ENCODE assay signal across 21 cellular contexts in genomic region chr1:188904201-188904600, GRCh38.
DNase-seq lines count a peak whose midpoint lies in the region; ATAC-seq, FAIRE-seq and TF ChIP-seq lines count a peak whose summit lies in the region.
"Had no signal": no experiment of that assay in that cellular context is flagged by ENCODE, and none has a peak within 500 bp of the region (broad histone marks: within the 10 kb centered on the region; RNA-seq: fewer than 3 reads in every experiment).

No MANE protein-coding gene starts in this region.

- WGBS in H1 (ENCODE audit: extremely low coverage in 1 of 2, insufficient coverage in 1 of 2, insufficient read length in 1 of 2, insufficient replicate concordance in 2 of 2, low coverage in 1 of 2, low lambda C conversion rate in 2 of 2, missing lambda C conversion rate in 1 of 2), 2 experiments: 96% methylated on average over 2 of the region's 2 CpGs; no CpG with 5 or more reads in 1 of the 2 experiments
- WGBS in trophoblast cell (ENCODE audit: extremely low coverage, insufficient coverage, insufficient read length): no CpG with 5 or more reads among the region's 2 CpGs

- no peak overlapping the region for H3K14ac ChIP-seq in H1 (ENCODE audit: insufficient read length)
- H3K14ac ChIP-seq in trophoblast cell (ENCODE audit: low read length): no peak overlapping the region

- H3K18ac ChIP-seq in H1 (ENCODE audit: extremely low read depth, low read length): no peak overlapping the region
- no peak overlapping the region for H3K18ac ChIP-seq in trophoblast cell (ENCODE audit: low read length)

- no peaks in the 10 kb centered on the region for H4K20me1 ChIP-seq in H1 (replicated peaks in 1 of 2; ENCODE audit: control insufficient read depth in 1 of 2, insufficient read depth in 2 of 2, low read length in 2 of 2)

- POLR2A ChIA-PET in H1 (lab: Charles Lee; ENCODE audit: partially characterized antibody): no interaction called here

- H2BK120ac ChIP-seq in H1 (replicated peaks; ENCODE audit: low read depth, low read length) (no peak overlapping the region), trophoblast cell (ENCODE audit: insufficient read depth, low read length, poor library complexity) (no peak overlapping the region)

- no peak overlapping the region for H4K91ac ChIP-seq in H1 (replicated peaks; ENCODE audit: insufficient read length, low read length)
- no peak overlapping the region for H4K91ac ChIP-seq in trophoblast cell (ENCODE audit: low read depth, low read length)

- DNase-seq in H54 (ENCODE audit: insufficient read length, low spot score) (no peak), RCC 7860 (ENCODE audit: low spot score) (peak; percentile 40), H1 (ENCODE audit: low read depth in 1 of 2, low spot score in 2 of 2) (no peak), trophoblast cell (peak; percentile 56 to 82), epidermal melanocyte (ENCODE audit: insufficient read length, low spot score) (no peak)
- no peak for DNase-seq in effector CD4-positive, alpha-beta T cell
- DNase-seq: activated CD4-positive, alpha-beta T cell treated with anti-CD3 and anti-CD28 coated beads, Interleukin-2, amount 50 U/mL, for 1 hour; activated CD8-positive, alpha-beta memory T cell treated with anti-CD3 and anti-CD28 coated beads, Interleukin-2, amount 50 U/mL, for 4 hours; activated effector memory CD4-positive, alpha-beta T cell treated with anti-CD3 and anti-CD28 coated beads, Interleukin-2, amount 50 U/mL, for 16 hours; adrenal gland; effector CD8-positive, alpha-beta T cell; lower lobe of right lung; MM.1S; NCI-H345; ovary; sigmoid colon; stimulated activated CD4-positive, alpha-beta T cell treated with anti-CD3 and anti-CD28 coated beads, Interleukin-1b, Interleukin-23, amount 100 ng/mL, for 48 hours; stimulated activated naive CD8-positive, alpha-beta T cell treated with anti-CD3 and anti-CD28 coated beads, Interleukin-15, Interleukin-2, amounts not matched to agents 100 U/mL and 50 U/mL, for 24 hours; SW 1271; tibial artery had no signal

- H3K4me2 ChIP-seq in H1 (ENCODE audit: insufficient read depth in 1 of 2, low read depth in 2 of 2, low read length in 2 of 2) (no peak overlapping the region), trophoblast cell (ENCODE audit: low read length) (no peak overlapping the region)

- no peak overlapping the region for H2BK20ac ChIP-seq in H1 (ENCODE audit: low read length)

- no peak for ATAC-seq in HG03460 (IDR thresholded peaks at IDR 0.05; ENCODE audit: unreplicated experiment)
- ATAC-seq: lower lobe of right lung; stimulated activated naive CD8-positive, alpha-beta T cell treated with anti-CD3 and anti-CD28 coated beads, Interleukin-15, Interleukin-2, amounts not matched to agents 100 U/mL and 50 U/mL, for 24 hours had no signal

- H3K9me3 ChIP-seq in H1 (ENCODE audit: insufficient read depth in 2 of 2, low read depth in 1 of 2, low read length in 1 of 2) (no peaks in the 10 kb centered on the region), trophoblast cell (ENCODE audit: insufficient read depth, low read depth, low read length) (no peaks in the 10 kb centered on the region)
- H3K9me3 ChIP-seq: adrenal gland, lower lobe of right lung, ovary, sigmoid colon, tibial artery had no signal

- H3K79me1 ChIP-seq in H1 (ENCODE audit: low read depth, low read length) (no peaks in the 10 kb centered on the region), trophoblast cell (ENCODE audit: low read length) (no peaks in the 10 kb centered on the region)

- H3K79me2 ChIP-seq in H1 (ENCODE audit: control insufficient read depth in 1 of 2, insufficient read depth in 2 of 2, low read length in 2 of 2) (no peaks in the 10 kb centered on the region), trophoblast cell (ENCODE audit: control insufficient read depth, insufficient read depth, low read length, poor library complexity) (no peaks in the 10 kb centered on the region)

- no peak for TF ChIP-seq RAD21 in H1 (IDR thresholded peaks at IDR 0.05 in 1 of 2, conservative IDR thresholded peaks at IDR 0.05 in 1 of 2; ENCODE audit: low read depth in 2 of 2, low read length in 2 of 2)

- TF ChIP-seq CTCF in H1 (IDR thresholded peaks at IDR 0.05; ENCODE audit: control extremely low read depth in 1 of 3, insufficient read depth in 1 of 3, low read depth in 1 of 3, low read length in 3 of 3): no peak

- H3K27ac ChIP-seq in H1 (ENCODE audit: low read depth, low read length): no peak overlapping the region
- H3K27ac ChIP-seq in trophoblast cell (ENCODE audit: low read depth, low read length): no peak overlapping the region
- H3K27ac ChIP-seq: lower lobe of right lung, ovary, sigmoid colon, tibial artery had no signal

- H3K27me3 ChIP-seq in H1 (replicated peaks in 1 of 4; ENCODE audit: control insufficient read depth in 3 of 4, extremely low read depth in 1 of 4, insufficient read depth in 3 of 4, low read length in 3 of 4): no peaks in the 10 kb centered on the region
- H3K27me3 ChIP-seq in trophoblast cell (ENCODE audit: insufficient read depth, low read length): no peaks in the 10 kb centered on the region
- H3K27me3 ChIP-seq: adrenal gland, ovary, sigmoid colon, tibial artery had no signal

- H3K23ac ChIP-seq in H1 (ENCODE audit: insufficient read length): no peak overlapping the region
- H3K23ac ChIP-seq in trophoblast cell (ENCODE audit: low read length): no peak overlapping the region

- no peak overlapping the region for H4K5ac ChIP-seq in H1 (ENCODE audit: insufficient read length, low read depth, low read length)

- H2AFZ ChIP-seq in H1 (ENCODE audit: low read length): peak overlapping the region; percentile 94
- H2AFZ ChIP-seq in trophoblast cell (ENCODE audit: insufficient read depth, low read length, poor library complexity): no peak overlapping the region

- H2BK12ac ChIP-seq in H1 (ENCODE audit: low read depth, low read length) (no peak overlapping the region), trophoblast cell (ENCODE audit: low read length) (no peak overlapping the region)

- H2AK5ac ChIP-seq in H1 (ENCODE audit: low read depth, low read length): no peak overlapping the region
- H2AK5ac ChIP-seq in trophoblast cell (ENCODE audit: low read length): no peak overlapping the region

- H3K4me3 ChIP-seq in H1 (ENCODE audit: extremely low read depth in 1 of 4, insufficient read depth in 2 of 4, low read depth in 3 of 4, low read length in 4 of 4) (no peak overlapping the region), trophoblast cell (ENCODE audit: low read depth, low read length) (no peak overlapping the region)
- H3K4me3 ChIP-seq: adrenal gland, lower lobe of right lung, ovary, sigmoid colon, tibial artery had no signal

- H3K23me2 ChIP-seq in H1 (ENCODE audit: low read depth, low read length): no peaks in the 10 kb centered on the region

- H3K4ac ChIP-seq in H1 (replicated peaks; ENCODE audit: insufficient read length, low read depth, low read length) (no peak overlapping the region), trophoblast cell (ENCODE audit: low read depth, low read length) (no peak overlapping the region)

- H3K9ac ChIP-seq in H1 (replicated peaks in 1 of 4; ENCODE audit: extremely low read depth in 1 of 4, low read depth in 3 of 4, low read length in 3 of 4): no peak overlapping the region
- H3K9ac ChIP-seq in trophoblast cell (ENCODE audit: low read length): no peak overlapping the region

- CTCF ChIA-PET in H1 (lab: Charles Lee; ENCODE audit: partially characterized antibody): no interaction called here

- H3K36me3 ChIP-seq in H1 (ENCODE audit: control insufficient read depth in 2 of 4, insufficient read depth in 4 of 4, low read length in 3 of 4): no peaks in the 10 kb centered on the region
- H3K36me3 ChIP-seq in trophoblast cell (ENCODE audit: control insufficient read depth in 1 of 2, insufficient read depth in 2 of 2, low read length in 2 of 2): no peaks in the 10 kb centered on the region
- H3K36me3 ChIP-seq: adrenal gland, lower lobe of right lung, ovary, sigmoid colon, tibial artery had no signal

- no peak overlapping the region for H3K56ac ChIP-seq in H1 (replicated peaks; ENCODE audit: insufficient read length, low read depth, low read length)

- TF ChIP-seq EP300 in H1 (IDR thresholded peaks at IDR 0.05; ENCODE audit: borderline replicate concordance in 1 of 2, low read depth in 2 of 2, low read length in 2 of 2): no peak

- FAIRE-seq in H54 (lab: Jason Lieb, UNC) (peak; percentile 55), RCC 7860 (lab: Jason Lieb, UNC) (no peak), H1 (lab: Jason Lieb, UNC) (no peak)

- no peak overlapping the region for H4K12ac ChIP-seq in trophoblast cell (ENCODE audit: low read depth, low read length)

- TF ChIP-seq POLR2A in H54 (IDR thresholded peaks at IDR 0.05; ENCODE audit: low read depth, low read length): no peak
- TF ChIP-seq POLR2A in H1 (IDR thresholded peaks at IDR 0.05; ENCODE audit: control extremely low read depth in 1 of 2, low read depth in 2 of 2, low read length in 2 of 2): no peak

- H4K8ac ChIP-seq in H1 (ENCODE audit: extremely low read depth, insufficient read depth, low read length) (no peak overlapping the region), trophoblast cell (ENCODE audit: low read depth, low read length) (no peak overlapping the region)

- no peaks in the 10 kb centered on the region for H3K4me1 ChIP-seq in H1 (replicated peaks in 1 of 4; ENCODE audit: control insufficient read depth in 3 of 4, insufficient read depth in 4 of 4, low read length in 3 of 4)
- no peaks in the 10 kb centered on the region for H3K4me1 ChIP-seq in trophoblast cell (ENCODE audit: control insufficient read depth in 1 of 2, insufficient read depth in 2 of 2, low read length in 2 of 2)
- H3K4me1 ChIP-seq: lower lobe of right lung, sigmoid colon, tibial artery had no signal

- no peak overlapping the region for H2BK5ac ChIP-seq in H1 (ENCODE audit: low read depth, low read length)
- no peak overlapping the region for H2BK5ac ChIP-seq in trophoblast cell (ENCODE audit: low read depth, low read length, poor library complexity)

- no peak overlapping the region for H2BK15ac ChIP-seq in H1 (ENCODE audit: low read length)

TF ChIP-seq in H1, 55 proteins besides CTCF, POLR2A, EP300 and RAD21 (continues in another document):
- TF ChIP-seq CHD2 (IDR thresholded peaks at IDR 0.05; ENCODE audit: low read length) (no peak), ASH2L (IDR thresholded peaks at IDR 0.05; ENCODE audit: low read length) (no peak), KDM4A (IDR thresholded peaks at IDR 0.05; ENCODE audit: low read depth, low read length, severe bottlenecking) (no peak), SRF (IDR thresholded peaks at IDR 0.05; ENCODE audit: low read depth, low read length) (no peak), GABPA (IDR thresholded peaks at IDR 0.05; ENCODE audit: borderline replicate concordance, insufficient read depth, low read length) (no peak), CBX5 (IDR thresholded peaks at IDR 0.05; ENCODE audit: low read depth, low read length) (no peak), TBP (IDR thresholded peaks at IDR 0.05; ENCODE audit: low read depth, low read length) (no peak), SIX5 (IDR thresholded peaks at IDR 0.05; ENCODE audit: low read depth, low read length) (no peak), RXRA (IDR thresholded peaks at IDR 0.05; ENCODE audit: insufficient read depth, low read depth, low read length) (no peak), CEBPB (IDR thresholded peaks at IDR 0.05; ENCODE audit: low read depth, low read length) (no peak), SP4 (IDR thresholded peaks at IDR 0.05; ENCODE audit: low read length) (no peak), RFX5 (IDR thresholded peaks at IDR 0.05; ENCODE audit: borderline replicate concordance, low read depth, low read length) (no peak)

Comparison
In these comparisons a context has a peak if more than half of its experiments do, and no peak if none do; other contexts are left out.
1. DNase-seq: peak in RCC 7860 (single experiment) and trophoblast cell (2 of 2); none in H54 (single experiment), H1 (0 of 2), epidermal melanocyte (single experiment) and effector CD4-positive, alpha-beta T cell (single experiment).